8 cellular contexts compared by ENCODE assay signal in the genomic region with DNA sequence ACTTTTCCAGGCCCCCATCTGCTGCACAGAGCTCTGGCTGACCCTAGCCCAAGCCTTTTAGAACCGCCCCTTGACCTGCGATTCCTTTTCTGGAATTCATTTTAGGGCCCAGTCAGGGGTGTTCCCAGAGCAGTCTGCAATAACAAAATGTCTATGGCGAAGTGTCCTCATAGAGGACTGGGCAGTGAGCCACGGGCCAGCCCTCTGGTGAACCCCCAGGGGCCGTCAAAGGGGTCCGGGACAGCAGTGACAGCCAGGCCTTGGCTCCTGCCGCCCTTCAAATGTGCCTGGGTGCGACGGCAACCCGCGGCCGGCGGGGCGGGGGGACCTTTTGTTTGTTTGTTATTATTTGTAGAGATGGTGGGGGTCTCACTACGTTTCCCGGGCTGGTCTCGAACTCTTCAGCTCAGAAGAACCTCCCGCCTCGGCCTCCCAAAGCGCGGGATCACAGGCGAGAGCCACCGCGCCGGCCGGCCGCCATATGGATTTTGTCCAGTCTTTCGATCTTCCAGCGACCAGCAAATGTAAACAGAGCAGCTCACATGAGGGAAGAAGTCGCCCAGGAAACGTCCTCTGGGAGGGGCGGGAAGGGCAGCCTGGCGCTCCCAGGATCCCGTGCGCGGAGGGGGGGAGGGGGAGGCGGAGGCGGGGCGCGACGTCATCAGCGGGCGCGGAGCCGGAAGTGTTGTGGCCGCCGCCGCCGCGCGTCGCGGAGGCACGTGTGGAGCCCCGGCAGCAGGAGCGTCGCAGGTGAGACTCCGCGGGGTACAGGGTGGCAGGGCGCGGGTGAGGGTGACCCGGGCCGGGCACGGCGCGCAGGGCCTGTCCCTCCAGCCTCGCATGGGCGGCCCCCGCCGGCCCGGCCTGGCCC. TPM values are rescaled to one million over a fixed set of nuclear protein-coding genes. Genes with fewer than 3 reads are reported as not detected.
DNase-seq lines count a peak whose midpoint lies in the region; ATAC-seq and TF ChIP-seq lines count a peak whose summit lies in the region.

Gene TRMT61A, plus strand, starts transcription at position 685 of the 871 bp plus-strand sequence. CDS start 783 bp downstream, outside the sequence.

- H3K4me3 Mint-ChIP-seq in activated T-helper 2 cell treated with anti-CD3 and anti-CD28 coated beads, Interferon-gamma antibody, Interleukin-2, Interleukin-4, amounts not matched to agents 10 μg/mL and 5 μg/mL and 100 μg/mL, durations not matched to agents 14 hours and 24 hours and 36 hours (ENCODE audit: low read depth) = peak within 1 kb of the TSS; percentile 99
- peak within 1 kb of the TSS; percentile 95 for H3K4me3 Mint-ChIP-seq in natural killer cell

- H4K20me1 ChIP-seq in KMS-11 (ENCODE audit: insufficient read depth) = no peaks in the 10 kb centered on the region
- H4K20me1 ChIP-seq in fibroblast of lung (ENCODE audit: control insufficient read depth, extremely low read depth, insufficient read depth, low read length) = no peaks in the 10 kb centered on the region

- no peaks in the 10 kb centered on the region for H3K9me3 ChIP-seq in fibroblast of lung (ENCODE audit: control insufficient read depth, insufficient read depth, low read depth, low read length)

- H3K27me3 ChIP-seq in KMS-11 (ENCODE audit: insufficient read depth, low read depth) = peaks cover 5% of the 10 kb centered on the region; the same call in 1 of the 2 replicates
- no peaks in the 10 kb centered on the region for H3K27me3 ChIP-seq in fibroblast of lung (ENCODE audit: control insufficient read depth, insufficient read depth, low read length)

- H3K36me3 ChIP-seq in KMS-11 (ENCODE audit: insufficient read depth) (no peaks in the 10 kb centered on the region), fibroblast of lung (ENCODE audit: control insufficient read depth, insufficient read depth, low read length) (no peaks in the 10 kb centered on the region)

- peak within 1 kb of the TSS; percentile 95 for H3K4me3 ChIP-seq in AG10803 (ENCODE audit: low read length)
- H3K4me3 ChIP-seq in KMS-11 (IDR thresholded peaks at IDR 0.05; ENCODE audit: insufficient read depth, low read depth, low read length) = no peak within 1 kb of the TSS
- peak within 1 kb of the TSS; percentile 53 to 92 (median 82) for H3K4me3 ChIP-seq in fibroblast of lung (replicated peaks in 1 of 4; ENCODE audit: control extremely low read depth in 1 of 4, insufficient read depth in 1 of 4, low read depth in 3 of 4, low read length in 4 of 4)

- peaks cover 15% of the 10 kb centered on the region for H3K27me3 Mint-ChIP-seq in activated T-helper 2 cell treated with anti-CD3 and anti-CD28 coated beads, Interferon-gamma antibody, Interleukin-2, Interleukin-4, amounts not matched to agents 10 μg/mL and 5 μg/mL and 100 μg/mL, durations not matched to agents 14 hours and 24 hours and 36 hours (ENCODE audit: low read depth)
- no peaks in the 10 kb centered on the region for H3K27me3 Mint-ChIP-seq in natural killer cell (ENCODE audit: low read depth in 2 of 2)

- ATAC-seq in GM19438 (IDR thresholded peaks at IDR 0.05; ENCODE audit: low read depth, unreplicated experiment) (peak; percentile 48), natural killer cell (peak; percentile 86 to 91 (median 90))

- H2AFZ ChIP-seq in KMS-11 (ENCODE audit: low read depth) = no peak within 1 kb of the TSS
- peak within 1 kb of the TSS; percentile 29 for H2AFZ ChIP-seq in fibroblast of lung (ENCODE audit: low read length)

- no peak for TF ChIP-seq CTCF in AG10803 (conservative IDR thresholded peaks at IDR 0.05; ENCODE audit: low read length)
- TF ChIP-seq CTCF in KMS-11 (conservative IDR thresholded peaks at IDR 0.05; ENCODE audit: low read depth, low read length) = no peak
- no peak for TF ChIP-seq CTCF in fibroblast of lung (conservative IDR thresholded peaks at IDR 0.05 in 1 of 2, IDR thresholded peaks at IDR 0.05 in 1 of 2; ENCODE audit: low read depth in 1 of 2, low read length in 2 of 2)
- TF ChIP-seq CTCF in natural killer cell (IDR thresholded peaks at IDR 0.05) = no peak

- no peak within 1 kb of the TSS for H3K27ac ChIP-seq in KMS-11
- peak within 1 kb of the TSS; percentile 87 for H3K27ac ChIP-seq in fibroblast of lung (ENCODE audit: insufficient read depth, low read length)

- H3K36me3 Mint-ChIP-seq in activated T-helper 2 cell treated with anti-CD3 and anti-CD28 coated beads, Interferon-gamma antibody, Interleukin-2, Interleukin-4, amounts not matched to agents 10 μg/mL and 5 μg/mL and 100 μg/mL, durations not matched to agents 14 hours and 24 hours and 36 hours (ENCODE audit: low read depth) = peaks cover 8% of the 10 kb centered on the region
- H3K36me3 Mint-ChIP-seq in natural killer cell = no peaks in the 10 kb centered on the region

- H3K9ac ChIP-seq in KMS-11 (peak within 1 kb of the TSS; percentile 50; the same call in 1 of the 2 replicates), fibroblast of lung (ENCODE audit: insufficient read depth, low read length) (peak within 1 kb of the TSS; percentile 71)

- intact Hi-C loops in activated T-helper 2 cell treated with anti-CD3 and anti-CD28 coated beads, Interferon-gamma antibody, Interleukin-2, Interleukin-4, amounts not matched to agents 10 μg/mL and 5 μg/mL and 100 μg/mL, durations not matched to agents 14 hours and 24 hours and 36 hours (cut with micrococcal nuclease) = loop anchor here (1.0 kb wide), 1 partner anchor 34 kb away; the partner anchor contains the start of genes BAG5 and COA8
- intact Hi-C loops in natural killer cell (cut with micrococcal nuclease) = no loop called here

- peak within 1 kb of the TSS; percentile 96 for H3K27ac Mint-ChIP-seq in activated T-helper 2 cell treated with anti-CD3 and anti-CD28 coated beads, Interferon-gamma antibody, Interleukin-2, Interleukin-4, amounts not matched to agents 10 μg/mL and 5 μg/mL and 100 μg/mL, durations not matched to agents 14 hours and 24 hours and 36 hours
- peak within 1 kb of the TSS; percentile 67 to 86 for H3K27ac Mint-ChIP-seq in natural killer cell

- H3K9me3 Mint-ChIP-seq in activated T-helper 2 cell treated with anti-CD3 and anti-CD28 coated beads, Interferon-gamma antibody, Interleukin-2, Interleukin-4, amounts not matched to agents 10 μg/mL and 5 μg/mL and 100 μg/mL, durations not matched to agents 14 hours and 24 hours and 36 hours = no peaks in the 10 kb centered on the region
- no peaks in the 10 kb centered on the region for H3K9me3 Mint-ChIP-seq in natural killer cell

- H3K4me1 Mint-ChIP-seq in activated T-helper 2 cell treated with anti-CD3 and anti-CD28 coated beads, Interferon-gamma antibody, Interleukin-2, Interleukin-4, amounts not matched to agents 10 μg/mL and 5 μg/mL and 100 μg/mL, durations not matched to agents 14 hours and 24 hours and 36 hours (ENCODE audit: low read depth) = peaks cover 15% of the 10 kb centered on the region
- peaks cover 21 to 47% of the 10 kb centered on the region in 2 donors for H3K4me1 Mint-ChIP-seq in natural killer cell

- H3K79me2 ChIP-seq in KMS-11 (ENCODE audit: insufficient read depth, low read depth) (no peaks in the 10 kb centered on the region), fibroblast of lung (ENCODE audit: control insufficient read depth, insufficient read depth, low read length) (peaks cover 27% of the 10 kb centered on the region)

- H3K4me2 ChIP-seq in KMS-11 (peak within 1 kb of the TSS; percentile 29; the same call in 1 of the 2 replicates), fibroblast of lung (ENCODE audit: extremely low read depth, insufficient read depth, low read length) (peak within 1 kb of the TSS; percentile 98)

- DNase-seq in AG10803 (ENCODE audit: low read depth) (peak; percentile 92), RKO (ENCODE audit: low spot score) (peak; percentile 89), fibroblast of lung (ENCODE audit: low read depth in 2 of 2) (peak; percentile 87 to 97), natural killer cell (peak; percentile 74)
- DNase-seq in activated T-helper 2 cell treated with anti-CD3 and anti-CD28 coated beads, Interferon-gamma antibody, Interleukin-2, Interleukin-4, amounts not matched to agents 10 μg/mL and 5 μg/mL and 100 μg/mL, durations not matched to agents 14 hours and 24 hours and 36 hours (ENCODE audit: low spot score) = peak; percentile 67
- peak; percentile 66 to 86 (median 74) for DNase-seq in stimulated activated naive CD4-positive, alpha-beta T cell (lab: John Stamatoyannopoulos, UW)

- H3K4me1 ChIP-seq in KMS-11 (ENCODE audit: low read depth, poor library complexity, severe bottlenecking) = no peaks in the 10 kb centered on the region
- peaks cover 15% of the 10 kb centered on the region for H3K4me1 ChIP-seq in fibroblast of lung (ENCODE audit: control insufficient read depth, extremely low read depth, insufficient read depth, low read length)

RNA-seq across cellular contexts. Expression of gene TRMT61A, which starts in this region (rescaled TPM):
- total RNA-seq in activated T-helper 2 cell treated with anti-CD3 and anti-CD28 coated beads, Interferon-gamma antibody, Interleukin-2, Interleukin-4, amounts not matched to agents 10 μg/mL and 5 μg/mL and 100 μg/mL, durations not matched to agents 14 hours and 24 hours and 36 hours = 13.7 and 15.0 TPM in 2 replicates
- total RNA-seq in fibroblast of lung (10.6 and 11.0 TPM in 2 replicates), natural killer cell (1 to 10 TPM; 8.1 to 9.4 (median 9.1) TPM)
- 4.2 and 5.0 TPM in 2 replicates for polyA plus RNA-seq in fibroblast of lung
- polyA plus RNA-seq in fibroblast of lung (2012) = 8.9 and 11.7 TPM in 2 replicates
- polyA minus RNA-seq in fibroblast of lung (ENCODE audit: low replicate concordance) = 3.9 and 5.7 TPM in 2 replicates
